Comparison of ENCODE assay signal across 18 cellular contexts in genomic region chr17:41956522-41956921, GRCh38. TPM values are rescaled to one million over a fixed set of nuclear protein-coding genes. Genes with fewer than 3 reads are reported as not detected.
A peak's percentile ranks its signal among the peaks of the same experiment; 100 is the strongest.
DNase-seq lines count a peak whose midpoint lies in the region; ATAC-seq and TF ChIP-seq lines count a peak whose summit lies in the region.
"Had no signal": no experiment of that assay in that cellular context is flagged by ENCODE, and none has a peak within 500 bp of the region (broad histone marks: within the 10 kb centered on the region; RNA-seq: fewer than 3 reads in every experiment).

No MANE protein-coding gene starts in this region.

- DNase-seq in MG63 (peak; percentile 22), body of pancreas (no peak), NCI-H2107 treated with DMSO at 0.1 percent for 48 hours (lab: John Stamatoyannopoulos, UW; ENCODE audit: unreplicated experiment) (no peak), dorsolateral prefrontal cortex (no peak), foreskin melanocyte (no peak), cerebellum (ENCODE audit: low spot score) (no peak)
- DNase-seq: Calu3, DMS79 treated with DMSO at 0.1 percent for 48 hours, H9, Kasumi-1, NCI-H2029, NCI-H2227 treated with DMSO at 0.1 percent for 48 hours, NCI-H526 treated with DMSO at 0.1 percent for 48 hours, PC-9, SJCRH30 had no signal

- no peak overlapping the region for H3K27ac ChIP-seq in HEK293 (ENCODE audit: extremely low read depth, low read depth, low read length)
- peak overlapping the region in 3 of 4 donors; percentile 62 to 74 (median 74) for H3K27ac ChIP-seq in body of pancreas
- H3K27ac ChIP-seq in mesodermal cell (ENCODE audit: low read depth, low read length, severe bottlenecking): peak overlapping the region; percentile 73
- no peak overlapping the region for H3K27ac ChIP-seq in dorsolateral prefrontal cortex
- H3K27ac ChIP-seq: PC-9, SJCRH30 had no signal

- H3K4me3 ChIP-seq in HEK293 (ENCODE audit: low read depth, low read length) (no peak overlapping the region), MG63 (no peak overlapping the region), body of pancreas (no peak overlapping the region), mesodermal cell (ENCODE audit: extremely low read depth, insufficient read depth, low read length, poor library complexity, severe bottlenecking) (no peak overlapping the region), dorsolateral prefrontal cortex (no peak overlapping the region)
- H3K4me3 ChIP-seq: PC-9, SJCRH30 had no signal

- H3K9me3 ChIP-seq in HEK293 (ENCODE audit: control insufficient read depth, insufficient read depth, low read depth, low read length): no peaks in the 10 kb centered on the region
- H3K9me3 ChIP-seq in MG63: no peaks in the 10 kb centered on the region
- H3K9me3 ChIP-seq in body of pancreas: no peaks in the 10 kb centered on the region
- no peaks in the 10 kb centered on the region for H3K9me3 ChIP-seq in mesodermal cell (ENCODE audit: control insufficient read depth, low read length)
- H3K9me3 ChIP-seq: SJCRH30 had no signal

- peaks cover 4% of the 10 kb centered on the region; the same call in 1 of the 2 replicates for H3K4me1 ChIP-seq in HEK293 (ENCODE audit: control insufficient read depth, insufficient read depth, low read length)
- H3K4me1 ChIP-seq in body of pancreas: peaks cover 44% of the 10 kb centered on the region
- peaks cover 19% of the 10 kb centered on the region for H3K4me1 ChIP-seq in mesodermal cell (ENCODE audit: control insufficient read depth, insufficient read depth, low read length, poor library complexity, severe bottlenecking)

- TF ChIP-seq POLR2A in body of pancreas (IDR thresholded peaks at IDR 0.05): no peak

- TF ChIP-seq CTCF in HEK293 (tag by site-specific recombination; IDR thresholded peaks at IDR 0.05): no peak
- no peak for TF ChIP-seq CTCF in body of pancreas (IDR thresholded peaks at IDR 0.05)
- TF ChIP-seq CTCF in dorsolateral prefrontal cortex (IDR thresholded peaks at IDR 0.05 in 54 of 56, conservative IDR thresholded peaks at IDR 0.05 in 2 of 56; ENCODE audit: low read depth in 1 of 56, partially characterized antibody in 56 of 56): no peak

- ATAC-seq in body of pancreas: no peak
- ATAC-seq: Right ventricle myocardium inferior had no signal

- H3K36me3 ChIP-seq in HEK293 (ENCODE audit: control insufficient read depth in 2 of 2, insufficient read depth in 1 of 2, low read length in 2 of 2): peaks cover 0 to 5% of the 10 kb centered on the region in 2 experiments; a peak in 2 of 3 replicates
- H3K36me3 ChIP-seq in MG63: no peaks in the 10 kb centered on the region
- H3K36me3 ChIP-seq in body of pancreas (replicated peaks in 1 of 2; ENCODE audit: insufficient read depth in 1 of 2, low read depth in 2 of 2): no peaks in the 10 kb centered on the region
- H3K36me3 ChIP-seq in mesodermal cell (ENCODE audit: control insufficient read depth, insufficient read depth, low read length): peaks cover 4% of the 10 kb centered on the region
- H3K36me3 ChIP-seq: SJCRH30 had no signal

- H3K27me3 ChIP-seq in MG63: no peaks in the 10 kb centered on the region
- H3K27me3 ChIP-seq in body of pancreas: no peaks in the 10 kb centered on the region
- H3K27me3 ChIP-seq in dorsolateral prefrontal cortex: no peaks in the 10 kb centered on the region
- H3K27me3 ChIP-seq: SJCRH30 had no signal

- CTCF ChIA-PET in HEK293 (lab: Yijun Ruan, JAX): interaction anchor here (0.6 to 12.1 kb wide), 5 partner anchors 24 to 219 kb away, joined by 3 to 142 read pairs (median 5); partner anchors contain the start of genes DNAJC7, NKIRAS2 and ODAD4

- POLR2A ChIA-PET in HEK293 (lab: Yijun Ruan, JAX): interaction anchor here (1.2 kb wide), 1 partner anchor 9 kb away, joined by 4 read pairs; no protein-coding TSS in a partner anchor

- 88 to 93% methylated on average over 5 to 6 of the region's 6 CpGs for WGBS in body of pancreas, 2 donors
- WGBS in mesodermal cell (ENCODE audit: insufficient coverage in 2 of 2), 2 experiments: 84 to 100% methylated on average over 1 to 2 of the region's 6 CpGs

- intact Hi-C loops in body of pancreas (cut with DNase I): no loop called here
- intact Hi-C loops in dorsolateral prefrontal cortex (cut with DNase I): no loop called here

TF ChIP-seq in HEK293, 187 proteins besides CTCF, POLR2A, EP300 and RAD21 (continues in another document):
- TF ChIP-seq ZFP41 (tag by site-specific recombination; IDR thresholded peaks at IDR 0.05; ENCODE audit: borderline replicate concordance): no peak
- no peak for TF ChIP-seq ZBTB1 (tag by site-specific recombination; IDR thresholded peaks at IDR 0.05)
- TF ChIP-seq ZNF239 (tag by site-specific recombination; IDR thresholded peaks at IDR 0.05): no peak
- TF ChIP-seq ZNF311 (tag by site-specific recombination; IDR thresholded peaks at IDR 0.05; ENCODE audit: borderline replicate concordance): no peak
- no peak for TF ChIP-seq ZNF610 (tag by site-specific recombination; IDR thresholded peaks at IDR 0.05; ENCODE audit: borderline replicate concordance)
- no peak for TF ChIP-seq ZNF302 (tag by site-specific recombination; IDR thresholded peaks at IDR 0.05; ENCODE audit: low read depth)
- TF ChIP-seq ZBTB6 (tag by site-specific recombination; IDR thresholded peaks at IDR 0.05): no peak
- TF ChIP-seq ZNF341 (tag by site-specific recombination; IDR thresholded peaks at IDR 0.05; ENCODE audit: low read depth): no peak
- peak; percentile 74 for TF ChIP-seq ZNF629 (tag by site-specific recombination; IDR thresholded peaks at IDR 0.05)
- TF ChIP-seq ZNF558 (tag by site-specific recombination; IDR thresholded peaks at IDR 0.05): no peak
- no peak for TF ChIP-seq ZSCAN30 (tag by site-specific recombination; IDR thresholded peaks at IDR 0.05)
- no peak for TF ChIP-seq ZNF792 (tag by site-specific recombination; IDR thresholded peaks at IDR 0.05)
- TF ChIP-seq RBAK (tag by site-specific recombination; IDR thresholded peaks at IDR 0.05): no peak
- peak; percentile 42 for TF ChIP-seq ZNF366 (tag by site-specific recombination; conservative IDR thresholded peaks at IDR 0.05)
- no peak for TF ChIP-seq YY1 (tag by site-specific recombination; IDR thresholded peaks at IDR 0.05)
- TF ChIP-seq ZNF639 (tag by site-specific recombination; IDR thresholded peaks at IDR 0.05): peak; percentile 62; the same call in 1 of the 2 replicates
- TF ChIP-seq ZNF10 (tag by site-specific recombination; IDR thresholded peaks at IDR 0.05): no peak
- TF ChIP-seq ZNF16 (tag by site-specific recombination; IDR thresholded peaks at IDR 0.05; ENCODE audit: low read depth): no peak
- no peak for TF ChIP-seq ZNF529 (tag by site-specific recombination; IDR thresholded peaks at IDR 0.05; ENCODE audit: insufficient replicate concordance)
- no peak for TF ChIP-seq ZNF791 (tag by site-specific recombination; IDR thresholded peaks at IDR 0.05)
- TF ChIP-seq IKZF3 (tag by site-specific recombination; IDR thresholded peaks at IDR 0.05): no peak
- TF ChIP-seq SP7 (tag by site-specific recombination; IDR thresholded peaks at IDR 0.05): peak; percentile 35; the same call in 1 of the 2 replicates
- TF ChIP-seq HOXA7 (CRISPR knock-in tag; IDR thresholded peaks at IDR 0.05; ENCODE audit: borderline replicate concordance): no peak
- TF ChIP-seq ZEB2 (tag by site-specific recombination; IDR thresholded peaks at IDR 0.05): 0 out of 2 replicates have a peak, but pooled peaks have one; percentile 48

RNA-seq across cellular contexts. Expression of gene CNP, which starts 10.1 kb away (rescaled TPM):
- total RNA-seq in MG63 (2014; rRNA removed; shearing (Covaris generic); ENCODE audit: low replicate concordance): 64.0 and 97.2 TPM in 2 replicates
- total RNA-seq in body of pancreas (10 to 100 TPM; 36.3 to 70.2 TPM), dorsolateral prefrontal cortex (1,000 to 10,000 TPM in 25 of 120 experiments, 100 to 1,000 TPM in 95; 166 to 3,303 (median 637) TPM), cerebellum (27.5 TPM)
- polyA plus RNA-seq in mesodermal cell (2013, experiment 1 of 2): 57.5 TPM
- polyA plus RNA-seq in mesodermal cell (2013, experiment 2 of 2): 48.9 TPM

RNA-seq across cellular contexts. Expression of gene ODAD4, which starts 26.1 kb away (rescaled TPM):
- total RNA-seq in MG63 (2014; rRNA removed; shearing (Covaris generic); ENCODE audit: low replicate concordance): not detected in 2 replicates
- total RNA-seq in body of pancreas (under 1 TPM; 0.26 to 0.66 TPM), dorsolateral prefrontal cortex (10 to 100 TPM in 1 of 120 experiments, 1 to 10 TPM in 119; 1.9 to 10.7 (median 5.1) TPM), cerebellum (3.7 TPM)
- polyA plus RNA-seq in mesodermal cell (2013, experiment 1 of 2): 2.9 TPM
- 2.3 TPM for polyA plus RNA-seq in mesodermal cell (2013, experiment 2 of 2)

RNA-seq across cellular contexts. Expression of gene ACLY, which starts 37.8 kb away (rescaled TPM):
- 151 and 195 TPM in 2 replicates for total RNA-seq in MG63 (2014; rRNA removed; shearing (Covaris generic); ENCODE audit: low replicate concordance)
- 10 to 100 TPM; 39.2 to 59.0 TPM for total RNA-seq in body of pancreas
- 278 TPM for polyA plus RNA-seq in mesodermal cell (2013, experiment 1 of 2)
- 242 TPM for polyA plus RNA-seq in mesodermal cell (2013, experiment 2 of 2)
- 100 to 1,000 TPM in 13 of 120 experiments, 10 to 100 TPM in 107; 51.8 to 126 (median 85.4) TPM for total RNA-seq in dorsolateral prefrontal cortex
- 91.7 TPM for total RNA-seq in cerebellum

Comparison
In these comparisons a context has a peak if more than half of its experiments do, and no peak if none do; other contexts are left out.
1. H3K27ac ChIP-seq: peak in body of pancreas (3 of 4) and mesodermal cell (single experiment); none in HEK293 (single experiment) and dorsolateral prefrontal cortex (0 of 59).